ENCODE assay signal across 13 cellular contexts in genomic region chr1:154948079-154948478, GRCh38.
"Had no signal": no experiment of that assay in that cellular context is flagged by ENCODE, and none has a peak within 500 bp of the region (broad histone marks: within the 10 kb centered on the region; RNA-seq: fewer than 3 reads in every experiment).

No MANE protein-coding gene starts in this region.

- H3K27ac ChIP-seq: adrenal gland, lower lobe of right lung, neutrophil, SK-N-MC, tibial artery had no signal

- DNase-seq: activated CD4-positive, alpha-beta T cell treated with anti-CD3 and anti-CD28 coated beads, Interleukin-2, amount 50 U/mL, for 4 hours; activated CD4-positive, CD25-positive, alpha-beta regulatory T cell treated with anti-CD3 and anti-CD28 coated beads, Interleukin-2, amount 50 U/mL, for 72 hours; activated gamma-delta T cell treated with Interleukin-2 at 50 U/mL for 16 hours; activated T-cell treated with anti-CD3 and anti-CD28 coated beads, Interleukin-2, amount 50 U/mL, for 72 hours; adrenal gland; head of caudate nucleus; lower lobe of right lung; stimulated activated CD4-positive, alpha-beta T cell treated with anti-CD3 and anti-CD28 coated beads, Interleukin-12 subunit alpha, Interleukin-12 subunit beta, amount 100 ng/mL, for 4 hours; stimulated activated CD4-positive, alpha-beta T cell treated with anti-CD3 and anti-CD28 coated beads, Interleukin-2, amount 100 ng/mL, for 24 hours; T-helper 9 cell; tibial artery had no signal

- H3K27me3 ChIP-seq: adrenal gland, neutrophil, tibial artery had no signal

- H3K9me3 Mint-ChIP-seq: activated T-cell treated with anti-CD3 and anti-CD28 coated beads, Interleukin-2, amount 50 U/mL, for 72 hours had no signal

- H3K4me3 Mint-ChIP-seq: activated T-cell treated with anti-CD3 and anti-CD28 coated beads, Interleukin-2, amount 50 U/mL, for 72 hours had no signal

- H3K9me3 ChIP-seq: adrenal gland, lower lobe of right lung, neutrophil, tibial artery had no signal

- H3K27ac Mint-ChIP-seq: activated T-cell treated with anti-CD3 and anti-CD28 coated beads, Interleukin-2, amount 50 U/mL, for 72 hours had no signal

- ATAC-seq: activated T-cell treated with anti-CD3 and anti-CD28 coated beads, Interleukin-2, amount 50 U/mL, for 72 hours; lower lobe of right lung had no signal

- H3K4me3 ChIP-seq: adrenal gland, lower lobe of right lung, SK-N-MC, tibial artery had no signal
